1 cellular context compared by ENCODE assay signal in the genomic region with DNA sequence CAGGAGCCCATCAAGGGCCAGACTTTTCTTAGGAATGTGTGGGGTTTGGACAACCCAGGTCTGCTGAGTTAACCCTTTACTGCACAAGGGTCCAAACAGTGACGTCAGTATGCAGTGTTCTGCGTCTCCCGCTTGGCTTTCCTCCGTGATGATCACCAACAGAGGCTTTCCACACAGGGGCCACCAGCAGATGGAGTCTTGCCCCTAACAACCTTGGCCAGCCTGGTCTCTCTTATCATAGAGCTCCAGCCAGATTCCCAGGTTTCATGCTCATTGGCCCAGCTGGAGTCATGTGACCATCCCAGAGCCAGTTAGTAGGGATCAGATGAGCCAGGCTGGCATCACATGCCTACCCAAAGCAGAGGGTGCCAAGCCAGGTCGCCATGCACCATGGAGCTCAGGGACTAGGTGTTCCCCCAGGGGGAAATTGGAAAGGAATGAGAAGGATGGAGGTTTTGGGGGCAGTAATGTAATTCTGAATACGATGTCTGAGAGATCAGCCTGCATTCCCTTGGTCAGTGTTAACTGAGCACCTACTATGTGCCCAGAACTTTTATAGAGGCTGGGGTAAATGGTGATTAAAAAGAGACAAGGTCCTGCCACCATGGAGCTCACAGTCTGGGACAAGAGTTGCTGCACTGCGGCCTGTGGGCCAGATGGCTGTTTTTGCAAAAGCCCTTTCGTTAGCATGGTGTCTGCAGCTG.
TF ChIP-seq lines count a peak whose summit lies in the region.

No MANE protein-coding gene starts in this region.

TF ChIP-seq in K562, 482 proteins besides CTCF, POLR2A, EP300 and RAD21 (continued from another document):
- 0 out of 2 replicates have a peak, but pooled peaks have one; percentile 35 for TF ChIP-seq DPF2 (IDR thresholded peaks at IDR 0.05)
- no peak for TF ChIP-seq PPARD (CRISPR knock-in tag; IDR thresholded peaks at IDR 0.05)
- TF ChIP-seq, protein P1, sequence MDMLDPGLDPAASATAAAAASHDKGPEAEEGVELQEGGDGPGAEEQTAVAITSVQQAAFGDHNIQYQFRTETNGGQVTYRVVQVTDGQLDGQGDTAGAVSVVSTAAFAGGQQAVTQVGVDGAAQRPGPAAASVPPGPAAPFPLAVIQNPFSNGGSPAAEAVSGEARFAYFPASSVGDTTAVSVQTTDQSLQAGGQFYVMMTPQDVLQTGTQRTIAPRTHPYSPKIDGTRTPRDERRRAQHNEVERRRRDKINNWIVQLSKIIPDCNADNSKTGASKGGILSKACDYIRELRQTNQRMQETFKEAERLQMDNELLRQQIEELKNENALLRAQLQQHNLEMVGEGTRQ (CRISPR knock-in tag; IDR thresholded peaks at IDR 0.05), result peak; percentile 90
- TF ChIP-seq, protein P2, sequence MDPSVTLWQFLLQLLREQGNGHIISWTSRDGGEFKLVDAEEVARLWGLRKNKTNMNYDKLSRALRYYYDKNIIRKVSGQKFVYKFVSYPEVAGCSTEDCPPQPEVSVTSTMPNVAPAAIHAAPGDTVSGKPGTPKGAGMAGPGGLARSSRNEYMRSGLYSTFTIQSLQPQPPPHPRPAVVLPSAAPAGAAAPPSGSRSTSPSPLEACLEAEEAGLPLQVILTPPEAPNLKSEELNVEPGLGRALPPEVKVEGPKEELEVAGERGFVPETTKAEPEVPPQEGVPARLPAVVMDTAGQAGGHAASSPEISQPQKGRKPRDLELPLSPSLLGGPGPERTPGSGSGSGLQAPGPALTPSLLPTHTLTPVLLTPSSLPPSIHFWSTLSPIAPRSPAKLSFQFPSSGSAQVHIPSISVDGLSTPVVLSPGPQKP (CRISPR knock-in tag; IDR thresholded peaks at IDR 0.05), result no peak
- no peak for TF ChIP-seq ZNF785 (CRISPR knock-in tag; IDR thresholded peaks at IDR 0.05)
- TF ChIP-seq KHSRP (IDR thresholded peaks at IDR 0.05), result no peak
- TF ChIP-seq, protein P3, sequence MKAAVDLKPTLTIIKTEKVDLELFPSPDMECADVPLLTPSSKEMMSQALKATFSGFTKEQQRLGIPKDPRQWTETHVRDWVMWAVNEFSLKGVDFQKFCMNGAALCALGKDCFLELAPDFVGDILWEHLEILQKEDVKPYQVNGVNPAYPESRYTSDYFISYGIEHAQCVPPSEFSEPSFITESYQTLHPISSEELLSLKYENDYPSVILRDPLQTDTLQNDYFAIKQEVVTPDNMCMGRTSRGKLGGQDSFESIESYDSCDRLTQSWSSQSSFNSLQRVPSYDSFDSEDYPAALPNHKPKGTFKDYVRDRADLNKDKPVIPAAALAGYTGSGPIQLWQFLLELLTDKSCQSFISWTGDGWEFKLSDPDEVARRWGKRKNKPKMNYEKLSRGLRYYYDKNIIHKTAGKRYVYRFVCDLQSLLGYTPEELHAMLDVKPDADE (conservative IDR thresholded peaks at IDR 0.05; ENCODE audit: control insufficient read depth, low read depth, low read length), result no peak
- TF ChIP-seq TCF3 (CRISPR knock-in tag; IDR thresholded peaks at IDR 0.05), result peak; percentile 79
- TF ChIP-seq ZNF143 (CRISPR knock-in tag; IDR thresholded peaks at IDR 0.05), result no peak
- TF ChIP-seq ARID2 (IDR thresholded peaks at IDR 0.05), result no peak
- TF ChIP-seq ZNF830 (CRISPR knock-in tag; IDR thresholded peaks at IDR 0.05), result no peak
- no peak for TF ChIP-seq ZNF311 (CRISPR knock-in tag; IDR thresholded peaks at IDR 0.05)
- TF ChIP-seq NBN (IDR thresholded peaks at IDR 0.05; ENCODE audit: low read depth), result 0 out of 2 replicates have a peak, but pooled peaks have one; percentile 33
- TF ChIP-seq CEBPB (tag; IDR thresholded peaks at IDR 0.05), result no peak
- peak; percentile 64 for TF ChIP-seq ARID1B (IDR thresholded peaks at IDR 0.05)
- TF ChIP-seq CREB1 (IDR thresholded peaks at IDR 0.05), result no peak
- TF ChIP-seq CREB1 (CRISPR knock-in tag; IDR thresholded peaks at IDR 0.05), result peak; percentile 76
- no peak for TF ChIP-seq NRF1 (conservative IDR thresholded peaks at IDR 0.05 in 1 of 2, IDR thresholded peaks at IDR 0.05 in 1 of 2)
- TF ChIP-seq HMG20A (CRISPR knock-in tag; conservative IDR thresholded peaks at IDR 0.05), result no peak
- no peak for TF ChIP-seq SRSF1 (IDR thresholded peaks at IDR 0.05; ENCODE audit: low read depth, low read length)
- TF ChIP-seq JUND (IDR thresholded peaks at IDR 0.05; ENCODE audit: borderline replicate concordance, low read depth, low read length), result no peak
- TF ChIP-seq JUND (tag; IDR thresholded peaks at IDR 0.05; ENCODE audit: borderline replicate concordance, low read depth, low read length), result peak; percentile 74; the same call in 2 of the 3 replicates
- TF ChIP-seq, protein P4, sequence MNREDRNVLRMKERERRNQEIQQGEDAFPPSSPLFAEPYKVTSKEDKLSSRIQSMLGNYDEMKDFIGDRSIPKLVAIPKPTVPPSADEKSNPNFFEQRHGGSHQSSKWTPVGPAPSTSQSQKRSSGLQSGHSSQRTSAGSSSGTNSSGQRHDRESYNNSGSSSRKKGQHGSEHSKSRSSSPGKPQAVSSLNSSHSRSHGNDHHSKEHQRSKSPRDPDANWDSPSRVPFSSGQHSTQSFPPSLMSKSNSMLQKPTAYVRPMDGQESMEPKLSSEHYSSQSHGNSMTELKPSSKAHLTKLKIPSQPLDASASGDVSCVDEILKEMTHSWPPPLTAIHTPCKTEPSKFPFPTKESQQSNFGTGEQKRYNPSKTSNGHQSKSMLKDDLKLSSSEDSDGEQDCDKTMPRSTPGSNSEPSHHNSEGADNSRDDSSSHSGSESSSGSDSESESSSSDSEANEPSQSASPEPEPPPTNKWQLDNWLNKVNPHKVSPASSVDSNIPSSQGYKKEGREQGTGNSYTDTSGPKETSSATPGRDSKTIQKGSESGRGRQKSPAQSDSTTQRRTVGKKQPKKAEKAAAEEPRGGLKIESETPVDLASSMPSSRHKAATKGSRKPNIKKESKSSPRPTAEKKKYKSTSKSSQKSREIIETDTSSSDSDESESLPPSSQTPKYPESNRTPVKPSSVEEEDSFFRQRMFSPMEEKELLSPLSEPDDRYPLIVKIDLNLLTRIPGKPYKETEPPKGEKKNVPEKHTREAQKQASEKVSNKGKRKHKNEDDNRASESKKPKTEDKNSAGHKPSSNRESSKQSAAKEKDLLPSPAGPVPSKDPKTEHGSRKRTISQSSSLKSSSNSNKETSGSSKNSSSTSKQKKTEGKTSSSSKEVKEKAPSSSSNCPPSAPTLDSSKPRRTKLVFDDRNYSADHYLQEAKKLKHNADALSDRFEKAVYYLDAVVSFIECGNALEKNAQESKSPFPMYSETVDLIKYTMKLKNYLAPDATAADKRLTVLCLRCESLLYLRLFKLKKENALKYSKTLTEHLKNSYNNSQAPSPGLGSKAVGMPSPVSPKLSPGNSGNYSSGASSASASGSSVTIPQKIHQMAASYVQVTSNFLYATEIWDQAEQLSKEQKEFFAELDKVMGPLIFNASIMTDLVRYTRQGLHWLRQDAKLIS (CRISPR knock-in tag; IDR thresholded peaks at IDR 0.05), result no peak
- TF ChIP-seq PHF8 (IDR thresholded peaks at IDR 0.05; ENCODE audit: borderline replicate concordance, low read length), result no peak
- TF ChIP-seq MTA2 (IDR thresholded peaks at IDR 0.05; ENCODE audit: low read depth), result no peak
